ENCODE assay signal across 29 cellular contexts in the genomic region with DNA sequence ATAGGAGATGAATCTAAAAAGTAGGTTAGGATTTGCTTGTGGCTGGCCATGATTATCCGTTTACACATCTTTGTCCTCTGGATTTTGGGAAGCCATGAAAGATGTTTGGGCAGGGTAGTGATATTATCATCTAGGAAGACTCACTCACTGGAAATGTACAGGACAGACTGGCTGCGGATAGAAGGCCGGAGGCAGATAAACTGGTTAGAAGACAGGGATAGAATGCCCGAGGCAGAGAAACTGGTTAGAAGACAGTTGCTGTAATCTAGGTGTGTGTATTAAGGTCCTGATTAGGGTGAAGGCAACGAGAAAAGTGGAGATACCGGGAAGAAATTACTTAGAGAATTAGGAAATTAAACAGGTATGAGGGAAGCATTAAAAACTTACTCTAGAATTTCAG.
"Had no signal": no experiment of that assay in that cellular context is flagged by ENCODE, and none has a peak within 500 bp of the region (broad histone marks: within the 10 kb centered on the region; RNA-seq: fewer than 3 reads in every experiment).

No MANE protein-coding gene starts in this region.

- H3K9ac ChIP-seq: neural progenitor cell, parathyroid adenoma had no signal

- H3K27me3 ChIP-seq: neural progenitor cell, ovary, right lobe of liver, sigmoid colon, stomach, thyroid gland, tibial nerve, upper lobe of right lung, uterus had no signal

- H3K27ac ChIP-seq: neural progenitor cell, ovary, parathyroid adenoma, psoas muscle, right lobe of liver, sigmoid colon, stomach, thoracic aorta, thyroid gland, tibial nerve, upper lobe of right lung, uterus had no signal

- H3K4me1 Mint-ChIP-seq: natural killer cell had no signal

- H3K36me3 ChIP-seq: neural progenitor cell, ovary, right lobe of liver, sigmoid colon, stomach, thoracic aorta, thyroid gland, tibial nerve, upper lobe of right lung, uterus had no signal

- H2AFZ ChIP-seq: neural progenitor cell, parathyroid adenoma had no signal

- H3K27me3 Mint-ChIP-seq: stimulated activated naive B cell treated with anti-CD40 and anti-IgM and Interleukin-4, amounts not matched to agents 10 μg/mL and 1 μg/mL and 100 μg/mL, for 72 hours; stimulated activated naive CD8-positive, alpha-beta T cell treated with anti-CD3 and anti-CD28 coated beads, Interleukin-15, Interleukin-2, amounts not matched to agents 100 ng/mL and 50 ng/mL, for 24 hours had no signal

- H3K27ac Mint-ChIP-seq: naive thymus-derived CD4-positive, alpha-beta T cell; natural killer cell; nephron; progenitor cell of endocrine pancreas; stimulated activated effector memory CD8-positive, alpha-beta T cell treated with anti-CD3 and anti-CD28 coated beads, Interleukin-12 subunit alpha, Interleukin-12 subunit beta, amount 100 ng/mL, for 72 hours; stimulated activated naive B cell treated with anti-CD40 and anti-IgM and Interleukin-4, amounts not matched to agents 10 μg/mL and 1 μg/mL and 100 μg/mL, for 72 hours; stimulated activated naive CD8-positive, alpha-beta T cell treated with anti-CD3 and anti-CD28 coated beads, Interleukin-15, Interleukin-2, amounts not matched to agents 100 ng/mL and 50 ng/mL, for 24 hours; type B pancreatic cell had no signal

- DNase-seq: naive thymus-derived CD4-positive, alpha-beta T cell; natural killer cell; occipital lobe; ovary; posterior cingulate gyrus; psoas muscle; right cardiac atrium; right lobe of liver; sigmoid colon; small intestine; stimulated activated CD4-positive, alpha-beta T cell treated with anti-CD3 and anti-CD28 coated beads, Interleukin-15, amount 100 ng/mL, for 24 hours; stimulated activated CD4-positive, alpha-beta T cell treated with anti-CD3 and anti-CD28 coated beads, Interleukin-2, amount 100 ng/mL, for 24 hours; stimulated activated CD4-positive, alpha-beta T cell treated with anti-CD3 and anti-CD28 coated beads, Interleukin-2, amount 100 ng/mL, for 48 hours; stimulated activated CD4-positive, alpha-beta T cell treated with anti-CD3 and anti-CD28 coated beads, Interleukin-4, amount 100 ng/mL, for 24 hours; stimulated activated naive B cell treated with anti-CD40 and anti-IgM and Interleukin-4, amounts not matched to agents 10 μg/mL and 1 μg/mL and 100 μg/mL, for 72 hours; stimulated activated naive CD4-positive, alpha-beta T cell treated with Interleukin-2 at 50 U/mL for 16 hours; stomach; thyroid gland; upper lobe of right lung; uterus had no signal

- H3K4me1 ChIP-seq: parathyroid adenoma, psoas muscle, right lobe of liver, sigmoid colon, stomach, tibial nerve, upper lobe of right lung, uterus had no signal

- H3K79me2 ChIP-seq: parathyroid adenoma had no signal

- H3K4me3 Mint-ChIP-seq: naive thymus-derived CD4-positive, alpha-beta T cell; natural killer cell; nephron; neural progenitor cell; stimulated activated effector memory CD8-positive, alpha-beta T cell treated with anti-CD3 and anti-CD28 coated beads, Interleukin-12 subunit alpha, Interleukin-12 subunit beta, amount 100 ng/mL, for 72 hours; stimulated activated naive B cell treated with anti-CD40 and anti-IgM and Interleukin-4, amounts not matched to agents 10 μg/mL and 1 μg/mL and 100 μg/mL, for 72 hours; stimulated activated naive CD8-positive, alpha-beta T cell treated with anti-CD3 and anti-CD28 coated beads, Interleukin-15, Interleukin-2, amounts not matched to agents 100 ng/mL and 50 ng/mL, for 24 hours; type B pancreatic cell had no signal

- H3K36me3 Mint-ChIP-seq: naive thymus-derived CD4-positive, alpha-beta T cell; natural killer cell; stimulated activated effector memory CD8-positive, alpha-beta T cell treated with anti-CD3 and anti-CD28 coated beads, Interleukin-12 subunit alpha, Interleukin-12 subunit beta, amount 100 ng/mL, for 72 hours; stimulated activated naive B cell treated with anti-CD40 and anti-IgM and Interleukin-4, amounts not matched to agents 10 μg/mL and 1 μg/mL and 100 μg/mL, for 72 hours; type B pancreatic cell had no signal

- ATAC-seq: naive thymus-derived CD4-positive, alpha-beta T cell; natural killer cell; psoas muscle; right cardiac atrium; right lobe of liver; stimulated activated naive B cell treated with anti-CD40 and anti-IgM and Interleukin-4, amounts not matched to agents 10 μg/mL and 1 μg/mL and 100 μg/mL, for 72 hours; upper lobe of right lung had no signal

- H3K9me3 Mint-ChIP-seq: natural killer cell; nephron; stimulated activated effector memory CD8-positive, alpha-beta T cell treated with anti-CD3 and anti-CD28 coated beads, Interleukin-12 subunit alpha, Interleukin-12 subunit beta, amount 100 ng/mL, for 72 hours; stimulated activated naive B cell treated with anti-CD40 and anti-IgM and Interleukin-4, amounts not matched to agents 10 μg/mL and 1 μg/mL and 100 μg/mL, for 72 hours; type B pancreatic cell had no signal

- H3K4me2 ChIP-seq: neural progenitor cell had no signal

- H3K9me3 ChIP-seq: ovary, psoas muscle, right lobe of liver, sigmoid colon, stomach, thoracic aorta, thyroid gland, tibial nerve, upper lobe of right lung, uterus had no signal

- FAIRE-seq: small intestine had no signal

- H3K4me3 ChIP-seq: neural progenitor cell, ovary, psoas muscle, right lobe of liver, sigmoid colon, stomach, thoracic aorta, thyroid gland, tibial nerve, upper lobe of right lung, uterus had no signal
